Comparison of ENCODE assay signal across 27 cellular contexts in genomic region chr6:20436719-20437118, GRCh38. TPM values are rescaled to one million over a fixed set of nuclear protein-coding genes. Genes with fewer than 3 reads are reported as not detected.
A peak's percentile ranks its signal among the peaks of the same experiment; 100 is the strongest.
DNase-seq lines count a peak whose midpoint lies in the region; ATAC-seq, FAIRE-seq and TF ChIP-seq lines count a peak whose summit lies in the region.
"Had no signal": no experiment of that assay in that cellular context is flagged by ENCODE, and none has a peak within 500 bp of the region (broad histone marks: within the 10 kb centered on the region; RNA-seq: fewer than 3 reads in every experiment).

No MANE protein-coding gene starts in this region.

- TF ChIP-seq CTCF in HepG2 (CRISPR knock-in tag; IDR thresholded peaks at IDR 0.05), result no peak
- TF ChIP-seq CTCF in right lobe of liver (IDR thresholded peaks at IDR 0.05), result no peak
- TF ChIP-seq CTCF in K562 (IDR thresholded peaks at IDR 0.05 in 2 of 3, conservative IDR thresholded peaks at IDR 0.05 in 1 of 3; ENCODE audit: insufficient read depth in 2 of 3, low read depth in 1 of 3, low read length in 3 of 3), result no peak
- no peak for TF ChIP-seq CTCF in endodermal cell (conservative IDR thresholded peaks at IDR 0.05)
- no peak for TF ChIP-seq CTCF in neutrophil (IDR thresholded peaks at IDR 0.05)
- no peak for TF ChIP-seq CTCF in WERI-Rb-1 (IDR thresholded peaks at IDR 0.05; ENCODE audit: low read depth, low read length)

- H3K4me3 ChIP-seq in HepG2 (replicated peaks in 1 of 3; ENCODE audit: insufficient read depth in 1 of 3, low read depth in 2 of 3, low read length in 3 of 3), result no peak overlapping the region
- H3K4me3 ChIP-seq in right lobe of liver, result no peak overlapping the region
- no peak overlapping the region for H3K4me3 ChIP-seq in K562
- H3K4me3 ChIP-seq in endodermal cell (ENCODE audit: low read length), result no peak overlapping the region
- no peak overlapping the region for H3K4me3 ChIP-seq in neutrophil (ENCODE audit: low read depth in 1 of 2, low read length in 1 of 2)
- H3K4me3 ChIP-seq in WERI-Rb-1 (ENCODE audit: low read depth, low read length), result no peak overlapping the region
- H3K4me3 ChIP-seq: A549; BLaER1 treated with 17β-estradiol and CSF1 and Interleukin-3, amounts not matched to agents 10 nM and 100 nM; GM12878 had no signal

- DNase-seq in HepG2 (ENCODE audit: low spot score) (no peak), right lobe of liver (no peak), K562 (ENCODE audit: extremely low read depth in 1 of 4, low spot score in 3 of 4) (no peak), endodermal cell (no peak), WERI-Rb-1 (no peak), UCSD-AML1 (lab: John Stamatoyannopoulos, UW; ENCODE audit: unreplicated experiment) (no peak)
- no peak for DNase-seq in activated CD4-positive, alpha-beta memory T cell treated with anti-CD3 and anti-CD28 coated beads for 36 hours
- DNase-seq: AML-193; CD4-positive, alpha-beta T cell; CD8-positive, alpha-beta T cell; DMS 273 treated with DMSO at 0.1 percent for 48 hours; DMS153; DMS53; DMS79; DND-41; EL; GDM1 had no signal

- peak overlapping the region; percentile 38 for H3K27ac Mint-ChIP-seq in endodermal cell
- H3K27ac Mint-ChIP-seq in activated CD4-positive, alpha-beta memory T cell treated with anti-CD3 and anti-CD28 coated beads for 36 hours, result no peak overlapping the region
- H3K27ac Mint-ChIP-seq: B cell; CD4-positive, alpha-beta T cell; CD8-positive, alpha-beta T cell had no signal

- no peaks in the 10 kb centered on the region for H3K27me3 Mint-ChIP-seq in endodermal cell (ENCODE audit: insufficient read depth)
- H3K27me3 Mint-ChIP-seq in activated CD4-positive, alpha-beta memory T cell treated with anti-CD3 and anti-CD28 coated beads for 36 hours, result no peaks in the 10 kb centered on the region
- H3K27me3 Mint-ChIP-seq: B cell; CD4-positive, alpha-beta T cell had no signal

- no peaks in the 10 kb centered on the region for H3K9me3 ChIP-seq in HepG2 (ENCODE audit: low read length)
- no peaks in the 10 kb centered on the region for H3K9me3 ChIP-seq in right lobe of liver
- no peaks in the 10 kb centered on the region for H3K9me3 ChIP-seq in K562 (replicated peaks; ENCODE audit: control insufficient read depth, insufficient read depth, low read depth, low read length)
- no peaks in the 10 kb centered on the region for H3K9me3 ChIP-seq in endodermal cell (ENCODE audit: control insufficient read depth, low read length)
- no peaks in the 10 kb centered on the region for H3K9me3 ChIP-seq in neutrophil
- H3K9me3 ChIP-seq in WERI-Rb-1 (ENCODE audit: severe bottlenecking), result no peaks in the 10 kb centered on the region

- WGBS in HepG2 (ENCODE audit: low lambda C conversion rate), result 96% methylated on average over 2 of the region's 2 CpGs
- WGBS in right lobe of liver (ENCODE audit: insufficient coverage, low coverage, low lambda C conversion rate, missing lambda C conversion rate), result 100% methylated on average over 1 of the region's 2 CpGs
- WGBS in K562 (ENCODE audit: insufficient coverage, low coverage, missing lambda C conversion rate), result 83% methylated on average over 2 of the region's 2 CpGs
- 95 to 98% methylated on average over 2 of the region's 2 CpGs for WGBS in endodermal cell (ENCODE audit: insufficient coverage in 1 of 2, insufficient read length in 1 of 2), 2 experiments

- TF ChIP-seq RAD21 in HepG2 (CRISPR knock-in tag; IDR thresholded peaks at IDR 0.05) (no peak), K562 (CRISPR knock-in tag; conservative IDR thresholded peaks at IDR 0.05 in 1 of 2, IDR thresholded peaks at IDR 0.05 in 1 of 2) (no peak)

- H3K36me3 ChIP-seq in HepG2 (replicated peaks in 1 of 2; ENCODE audit: control insufficient read depth in 1 of 2, insufficient read depth in 2 of 2, low read length in 2 of 2), result peaks cover 8 to 37% of the 10 kb centered on the region in 2 experiments; a peak in 4 of 5 replicates
- H3K36me3 ChIP-seq in right lobe of liver, result no peaks in the 10 kb centered on the region
- peaks cover 79% of the 10 kb centered on the region for H3K36me3 ChIP-seq in K562 (ENCODE audit: control insufficient read depth, insufficient read depth, low read length)
- peaks cover 73% of the 10 kb centered on the region for H3K36me3 ChIP-seq in endodermal cell (ENCODE audit: control insufficient read depth, insufficient read depth, low read length)
- peaks cover 1% of the 10 kb centered on the region for H3K36me3 ChIP-seq in neutrophil
- H3K36me3 ChIP-seq in WERI-Rb-1, result peaks cover 56% of the 10 kb centered on the region

- FAIRE-seq in HepG2 (lab: Jason Lieb, UNC), result no peak
- no peak for FAIRE-seq in K562 (lab: Jason Lieb, UNC)
- FAIRE-seq: A549, GM12878, GM12892, GM18507, GM19239 had no signal

- no TSS peak for BruUV-seq in HepG2 (replicated peaks; lab: Mats Ljungman, UMichigan)
- BruUV-seq in K562 (replicated peaks; lab: Mats Ljungman, UMichigan), result no TSS peak

- no peaks in the 10 kb centered on the region for H3K9me1 ChIP-seq in K562 (ENCODE audit: control insufficient read depth, insufficient read depth, low read length)

- CTCF ChIA-PET in HepG2 (lab: Yijun Ruan, JAX; ENCODE audit: low intra/inter-chr PET ratio, low total read pairs), result no interaction called here
- CTCF ChIA-PET in K562 (lab: Yijun Ruan, JAX; ENCODE audit: low intra/inter-chr PET ratio), result no interaction called here
- CTCF ChIA-PET in activated CD4-positive, alpha-beta memory T cell treated with anti-CD3 and anti-CD28 coated beads for 36 hours (lab: Charles Lee), result interaction anchor here (0.6 kb wide), 1 partner anchor 9 kb away, joined by 4 read pairs; no protein-coding TSS in a partner anchor

- H3K79me2 ChIP-seq in HepG2 (ENCODE audit: insufficient read depth, low read length), result peaks cover 48% of the 10 kb centered on the region
- peaks cover 96% of the 10 kb centered on the region for H3K79me2 ChIP-seq in K562 (ENCODE audit: control insufficient read depth, insufficient read depth, low read length)

- H3K9me3 Mint-ChIP-seq in endodermal cell, result no peaks in the 10 kb centered on the region
- H3K9me3 Mint-ChIP-seq in activated CD4-positive, alpha-beta memory T cell treated with anti-CD3 and anti-CD28 coated beads for 36 hours, result no peaks in the 10 kb centered on the region
- H3K9me3 Mint-ChIP-seq: CD4-positive, alpha-beta T cell; CD8-positive, alpha-beta T cell had no signal

- no peak overlapping the region for H3K4me3 Mint-ChIP-seq in endodermal cell
- H3K4me3 Mint-ChIP-seq in activated CD4-positive, alpha-beta memory T cell treated with anti-CD3 and anti-CD28 coated beads for 36 hours, result no peak overlapping the region
- H3K4me3 Mint-ChIP-seq: B cell; CD4-positive, alpha-beta T cell; CD8-positive, alpha-beta T cell had no signal

- POLR2A ChIA-PET in HepG2 (lab: Yijun Ruan, JAX), result no interaction called here
- POLR2A ChIA-PET in K562 (lab: Yijun Ruan, JAX), result interaction anchor here (1.1 to 1.2 kb wide), 2 partner anchors 9 to 19 kb away, joined by 3 to 4 read pairs; no protein-coding TSS in a partner anchor
- POLR2A ChIA-PET in activated CD4-positive, alpha-beta memory T cell treated with anti-CD3 and anti-CD28 coated beads for 36 hours (lab: Charles Lee), result no interaction called here

- TF ChIP-seq POLR2A in HepG2 (IDR thresholded peaks at IDR 0.05; ENCODE audit: insufficient read depth in 1 of 2, low read depth in 2 of 2, low read length in 2 of 2), result no peak
- TF ChIP-seq POLR2A in right lobe of liver (IDR thresholded peaks at IDR 0.05), result no peak
- TF ChIP-seq POLR2A in K562 (conservative IDR thresholded peaks at IDR 0.05), result no peak

- in situ Hi-C loops in HepG2 (cut with HindIII; ENCODE audit: extremely low pct_ligation_motif_present, low pct_unique_long_range_greater_than_20kb) (no loop called here), K562 (cut with MboI) (no loop called here)

- H3K4me1 ChIP-seq in HepG2 (ENCODE audit: insufficient read depth, low read length), result peaks cover 10% of the 10 kb centered on the region
- peaks cover 0 to 2% (median 0%) of the 10 kb centered on the region in 4 donors for H3K4me1 ChIP-seq in right lobe of liver
- H3K4me1 ChIP-seq in K562 (replicated peaks in 1 of 2; ENCODE audit: control insufficient read depth in 2 of 2, insufficient read depth in 2 of 2, low read length in 2 of 2), result peaks cover 0 to 5% of the 10 kb centered on the region in 2 experiments; a peak in 3 of 5 replicates
- no peaks in the 10 kb centered on the region for H3K4me1 ChIP-seq in endodermal cell (ENCODE audit: control insufficient read depth, insufficient read depth, low read length)
- H3K4me1 ChIP-seq in neutrophil (ENCODE audit: control insufficient read depth in 1 of 2, insufficient read depth in 1 of 2, low read depth in 1 of 2, low read length in 1 of 2), result no peaks in the 10 kb centered on the region
- H3K4me1 ChIP-seq: A549; BLaER1 treated with 17β-estradiol and CSF1 and Interleukin-3, amounts not matched to agents 10 nM and 100 nM had no signal

- peaks cover 51% of the 10 kb centered on the region for H3K36me3 Mint-ChIP-seq in endodermal cell (ENCODE audit: low read depth)
- peaks cover 38% of the 10 kb centered on the region for H3K36me3 Mint-ChIP-seq in activated CD4-positive, alpha-beta memory T cell treated with anti-CD3 and anti-CD28 coated beads for 36 hours

- ATAC-seq in HepG2 (no peak), right lobe of liver (no peak), K562 (no peak)
- ATAC-seq: A549; CD8-positive, alpha-beta T cell; GM12878 had no signal

- H3K27me3 ChIP-seq in HepG2 (ENCODE audit: control insufficient read depth in 1 of 2, insufficient read depth in 2 of 2, low read length in 2 of 2) (no peaks in the 10 kb centered on the region), right lobe of liver (no peaks in the 10 kb centered on the region), K562 (ENCODE audit: control insufficient read depth in 2 of 2, insufficient read depth in 2 of 2, low read length in 2 of 2) (no peaks in the 10 kb centered on the region), endodermal cell (ENCODE audit: control insufficient read depth, insufficient read depth, low read length, poor library complexity, severe bottlenecking) (no peaks in the 10 kb centered on the region), neutrophil (no peaks in the 10 kb centered on the region), WERI-Rb-1 (ENCODE audit: insufficient read depth, low read depth, severe bottlenecking) (no peaks in the 10 kb centered on the region)
- H3K27me3 ChIP-seq: BLaER1 treated with 17β-estradiol and CSF1 and Interleukin-3, amounts not matched to agents 10 nM and 100 nM had no signal

- H3K4me1 Mint-ChIP-seq in endodermal cell, result peaks cover 11% of the 10 kb centered on the region
- no peaks in the 10 kb centered on the region for H3K4me1 Mint-ChIP-seq in activated CD4-positive, alpha-beta memory T cell treated with anti-CD3 and anti-CD28 coated beads for 36 hours (ENCODE audit: low read depth)

- H2AFZ ChIP-seq in HepG2 (ENCODE audit: low read length), result no peak overlapping the region
- no peak overlapping the region for H2AFZ ChIP-seq in K562 (ENCODE audit: low read depth, low read length)

- H4K20me1 ChIP-seq in HepG2 (ENCODE audit: insufficient read depth, low read length), result no peaks in the 10 kb centered on the region; the same call in 1 of the 2 replicates
- peaks cover 6% of the 10 kb centered on the region; the same call in 1 of the 2 replicates for H4K20me1 ChIP-seq in K562 (replicated peaks; ENCODE audit: control insufficient read depth, insufficient read depth, low read length)

- no peak overlapping the region for H3K4me2 ChIP-seq in HepG2 (ENCODE audit: low read depth, low read length)
- no peak overlapping the region for H3K4me2 ChIP-seq in K562 (ENCODE audit: insufficient read depth, low read length)
- H3K4me2 ChIP-seq: A549; BLaER1 treated with 17β-estradiol and CSF1 and Interleukin-3, amounts not matched to agents 10 nM and 100 nM had no signal

- no peak overlapping the region for H3K9ac ChIP-seq in HepG2 (ENCODE audit: insufficient read depth, low read depth, low read length)
- no peak overlapping the region for H3K9ac ChIP-seq in K562 (ENCODE audit: insufficient read depth in 1 of 2, low read depth in 2 of 2, low read length in 2 of 2)
- no peak overlapping the region for H3K9ac ChIP-seq in endodermal cell (ENCODE audit: extremely low read depth, low read length, poor library complexity, severe bottlenecking)
- H3K9ac ChIP-seq: BLaER1 treated with 17β-estradiol and CSF1 and Interleukin-3, amounts not matched to agents 10 nM and 100 nM had no signal

- H3K27ac ChIP-seq in HepG2 (ENCODE audit: extremely low read length, insufficient read depth, low read length) (no peak overlapping the region), right lobe of liver (no peak overlapping the region), K562 (ENCODE audit: extremely low read depth, low read depth, low read length) (no peak overlapping the region), endodermal cell (ENCODE audit: low read depth, low read length) (no peak overlapping the region), neutrophil (peak overlapping the region; percentile 15), WERI-Rb-1 (no peak overlapping the region)
- H3K27ac ChIP-seq: 22Rv1; A549; BLaER1 treated with 17β-estradiol and CSF1 and Interleukin-3, amounts not matched to agents 10 nM and 100 nM; C4-2B had no signal

- no peak for TF ChIP-seq EP300 in HepG2 (IDR thresholded peaks at IDR 0.05; ENCODE audit: low read depth in 2 of 2, low read length in 2 of 2)
- TF ChIP-seq EP300 in HepG2 (CRISPR knock-in tag; IDR thresholded peaks at IDR 0.05; ENCODE audit: borderline replicate concordance), result no peak
- no peak for TF ChIP-seq EP300 in K562 (IDR thresholded peaks at IDR 0.05; ENCODE audit: low read length)

- intact Hi-C loops in HepG2 (cut with micrococcal nuclease; ENCODE audit: unreplicated experiment), result no loop called here
- intact Hi-C loops in right lobe of liver (cut with DNase I), result no loop called here
- intact Hi-C loops in K562 (cut with micrococcal nuclease), result no loop called here
- intact Hi-C loops in activated CD4-positive, alpha-beta memory T cell treated with anti-CD3 and anti-CD28 coated beads for 36 hours (cut with micrococcal nuclease), result no loop called here

RNA-seq across cellular contexts. Expression of gene E2F3, which starts 35.0 kb away (rescaled TPM):
- total RNA-seq in HepG2 (2016; rRNA removed; fragmentation: Illumina TruSeq; extraction: Trizol), result 12.7 and 14.2 TPM in 2 replicates
- 3.9 and 4.1 TPM in 2 replicates for total RNA-seq in HepG2 (2016; cell fraction: cytosol; rRNA removed; fragmentation: Illumina TruSeq; extraction: Trizol; ENCODE audit: low read depth)
- total RNA-seq in HepG2 (2016; cell fraction: insoluble cytoplasmic fraction; rRNA removed; fragmentation: Illumina TruSeq; extraction: Trizol), result 12.3 and 12.7 TPM in 2 replicates
- 7.4 and 7.6 TPM in 2 replicates for total RNA-seq in HepG2 (2016; cell fraction: membrane; rRNA removed; fragmentation: Illumina TruSeq; extraction: Trizol)
- total RNA-seq in HepG2 (2016; cell fraction: nucleus; rRNA removed; fragmentation: Illumina TruSeq; extraction: Trizol), result 18.9 and 19.8 TPM in 2 replicates
- polyA plus RNA-seq in HepG2 (2011; rRNA removed), result 6.9 and 8.5 TPM in 2 replicates
- polyA plus RNA-seq in HepG2 (2011; cell fraction: cytosol; rRNA removed), result 3.5 and 4.6 TPM in 2 replicates
- 11.4 and 11.9 TPM in 2 replicates for polyA plus RNA-seq in HepG2 (2011; cell fraction: nucleus; rRNA removed)
- 6.5 TPM in 2 replicates for polyA plus RNA-seq in HepG2 (2012)
- polyA plus RNA-seq in HepG2 (2016; cell fraction: cytosol; fragmentation: Illumina TruSeq; extraction: Trizol; ENCODE audit: low read depth), result 0.54 and 0.65 TPM in 2 replicates
- 14.7 and 15.7 TPM in 2 replicates for polyA plus RNA-seq in HepG2 (2016; cell fraction: insoluble cytoplasmic fraction; fragmentation: Illumina TruSeq; extraction: Trizol; ENCODE audit: low read depth)
- polyA plus RNA-seq in HepG2 (2016; cell fraction: membrane; fragmentation: Illumina TruSeq; extraction: Trizol; ENCODE audit: low read depth), result 3.0 and 3.5 TPM in 2 replicates
- 42.2 and 42.9 TPM in 2 replicates for polyA plus RNA-seq in HepG2 (2016; cell fraction: nucleus; fragmentation: Illumina TruSeq; extraction: Trizol; ENCODE audit: insufficient read depth, low read depth)
- 5.7 and 12.9 TPM in 2 replicates for polyA minus RNA-seq in HepG2 (2011; rRNA and poly(A)+ RNA removed; ENCODE audit: low replicate concordance)
- 6.1 and 6.4 TPM in 2 replicates for polyA minus RNA-seq in HepG2 (2011; cell fraction: cytosol; rRNA and poly(A)+ RNA removed)
- polyA minus RNA-seq in HepG2 (2011; cell fraction: nucleus; rRNA and poly(A)+ RNA removed), result 10.7 TPM in 2 replicates
- total RNA-seq in right lobe of liver, result 1 to 10 TPM; 1.1 to 6.3 (median 4.1) TPM
- 24.9 and 55.4 TPM in 2 replicates for total RNA-seq in K562 (2011; cell fraction: chromatin; rRNA removed; ENCODE audit: low replicate concordance)
- 17.5 and 22.4 TPM in 2 replicates for total RNA-seq in K562 (2011; cell fraction: nucleolus; rRNA removed)
- total RNA-seq in K562 (2011; cell fraction: nucleoplasm; rRNA removed), result 30.3 and 42.3 TPM in 2 replicates
- 11.1 and 13.2 TPM in 2 replicates for total RNA-seq in K562 (2014; rRNA removed)
- 29.6 and 33.6 TPM in 2 replicates for total RNA-seq in K562 (2014; rRNA removed; fragmentation: Illumina TruSeq; extraction: Trizol)
- 25.9 and 26.5 TPM in 2 replicates for total RNA-seq in K562 (2015; rRNA removed; fragmentation: Illumina TruSeq; extraction: Trizol)
- total RNA-seq in K562 (2021), result 41.3 and 44.7 TPM in 2 replicates
- polyA plus RNA-seq in K562 (2011; rRNA removed), result 26.3 and 31.6 TPM in 2 replicates
- polyA plus RNA-seq in K562 (2011; cell fraction: cytosol; rRNA removed), result 8.7 and 15.4 TPM in 2 replicates
- 40.0 and 46.3 TPM in 2 replicates for polyA plus RNA-seq in K562 (2011; cell fraction: nucleus; rRNA removed)
- polyA plus RNA-seq in K562 (2012), result 24.2 and 27.2 TPM in 2 replicates
- polyA plus RNA-seq in K562 (2014; fragmentation: Illumina TruSeq; extraction: Trizol), result 41.2 and 41.6 TPM in 2 replicates
- polyA plus RNA-seq in K562 (2014; fragmentation: Nextera tagmentation; extraction: Ambion mirVana), result 10 to 100 TPM; 11.8 to 14.8 TPM
- polyA plus RNA-seq in K562 (2014; rRNA removed), result 23.8 and 27.2 TPM in 2 replicates
- polyA minus RNA-seq in K562 (2011; rRNA and poly(A)+ RNA removed), result 26.4 and 27.4 TPM in 2 replicates
- polyA minus RNA-seq in K562 (2011; cell fraction: cytosol; rRNA and poly(A)+ RNA removed), result 15.8 and 21.2 TPM in 2 replicates
- 12.7 and 14.9 TPM in 2 replicates for polyA minus RNA-seq in K562 (2011; cell fraction: nucleus; rRNA and poly(A)+ RNA removed)
- total RNA-seq in endodermal cell, result 10 to 100 TPM; 38.2 TPM
- polyA plus RNA-seq in endodermal cell (2013, experiment 1 of 2), result 26.8 TPM
- polyA plus RNA-seq in endodermal cell (2013, experiment 2 of 2), result 26.3 TPM
- total RNA-seq in activated CD4-positive, alpha-beta memory T cell treated with anti-CD3 and anti-CD28 coated beads for 36 hours, result 10 to 100 TPM; 17.9 to 18.2 TPM

Comparison
In these comparisons a context has a peak if more than half of its experiments do, and no peak if none do; other contexts are left out.
1. Of the 241 proteins assayed by ChIP-seq in both HepG2 and K562: peak only in HepG2: none; only in K562: none; in both: ZNF121; in neither: 240.